Comparison of ENCODE assay signal across 8 cellular contexts in genomic region chr2:215931256-215931903, GRCh38.
DNase-seq lines count a peak whose midpoint lies in the region; ATAC-seq, FAIRE-seq and TF ChIP-seq lines count a peak whose summit lies in the region.

No MANE protein-coding gene starts in this region.

- FAIRE-seq in urothelium cell line (lab: Jason Lieb, UNC) = no peak

- ATAC-seq in GM21447 (IDR thresholded peaks at IDR 0.05; ENCODE audit: unreplicated experiment) = peak; percentile 93

- DNase-seq in DMS79 (lab: John Stamatoyannopoulos, UW) (peak; percentile 0), HUDEP-2 (lab: John Stamatoyannopoulos, UW; ENCODE audit: unreplicated experiment in 76 of 76) (peak in 53 of 76 experiments; percentile 3 to 70 (median 37)), OCI-M2 (lab: John Stamatoyannopoulos, UW; ENCODE audit: unreplicated experiment) (peak; percentile 39), fibroblast of pulmonary artery (ENCODE audit: low read depth) (peak; percentile 89), nucleus accumbens (lab: John Stamatoyannopoulos, UW) (peak in 43 of 56 donors; percentile 1 to 82 (median 35)), urothelium cell line (ENCODE audit: low spot score) (peak; percentile 70)
- DNase-seq in activated T-cell treated with anti-CD3 and anti-CD28 coated beads, Interleukin-2, amount 50 U/mL, for 1 hour = peak; percentile 27

- TF ChIP-seq CTCF in fibroblast of pulmonary artery (IDR thresholded peaks at IDR 0.05; ENCODE audit: low read length, missing control alignments) = peak; percentile 99

- no peak overlapping the region for H3K4me3 ChIP-seq in fibroblast of pulmonary artery (replicated peaks; ENCODE audit: low read depth, low read length)

Comparison
In these comparisons a context has a peak if more than half of its experiments do, and no peak if none do; other contexts are left out.
1. DNase-seq: peak in every context shown above with its lines; median percentile 89 in fibroblast of pulmonary artery; 70 in urothelium cell line; 39 in OCI-M2; 37 in HUDEP-2; 35 in nucleus accumbens; 27 in activated T-cell treated with anti-CD3 and anti-CD28 coated beads, Interleukin-2, amount 50 U/mL, for 1 hour; 0 in DMS79.